In genomic region chr12:110746550-110746949, GRCh38 we compare ENCODE assay signal across 1 cellular context.
TF ChIP-seq lines count a peak whose summit lies in the region.

No MANE protein-coding gene starts in this region.

TF ChIP-seq in GM23338, 12 proteins besides CTCF, POLR2A, EP300 and RAD21 (continued from another document):
- TF ChIP-seq ZNF114 (CRISPR knock-in tag; IDR thresholded peaks at IDR 0.05) (no peak), NANOG (IDR thresholded peaks at IDR 0.05; ENCODE audit: borderline replicate concordance) (no peak), ZNF462 (CRISPR knock-in tag; IDR thresholded peaks at IDR 0.05) (no peak), REST (IDR thresholded peaks at IDR 0.05; ENCODE audit: unreplicated experiment) (no peak), EZH2phosphoT487 (IDR thresholded peaks at IDR 0.05; ENCODE audit: unreplicated experiment) (no peak), ZNF331 (CRISPR knock-in tag; IDR thresholded peaks at IDR 0.05; ENCODE audit: low read depth) (no peak), EZH2 (IDR thresholded peaks at IDR 0.05; ENCODE audit: low read depth, unreplicated experiment) (no peak), CREB1 (CRISPR knock-in tag; IDR thresholded peaks at IDR 0.05; ENCODE audit: low read depth) (no peak), STAT1 (IDR thresholded peaks at IDR 0.05; ENCODE audit: unreplicated experiment) (no peak)
TF ChIP-seq in GM23338: peak in this region for 0.
